In genomic region chr5:137751869-137752491, GRCh38 we compare ENCODE assay signal across 8 cellular contexts. TPM values are rescaled to one million over a fixed set of nuclear protein-coding genes. Genes with fewer than 3 reads are reported as not detected.
DNase-seq lines count a peak whose midpoint lies in the region; ATAC-seq and FAIRE-seq lines count a peak whose summit lies in the region.

No MANE protein-coding gene starts in this region.

- peaks cover 17% of the 10 kb centered on the region for H3K36me3 ChIP-seq in Karpas-422 (ENCODE audit: insufficient read depth, low read length)

- no peak for ATAC-seq in naive thymus-derived CD8-positive, alpha-beta T cell
- no peak for ATAC-seq in HG03280 (IDR thresholded peaks at IDR 0.05; ENCODE audit: unreplicated experiment)
- no peak for ATAC-seq in HG03457 (IDR thresholded peaks at IDR 0.05; ENCODE audit: unreplicated experiment)

- peak overlapping the region; percentile 79 for H3K4me2 ChIP-seq in Karpas-422 (ENCODE audit: low read depth, low read length, poor library complexity, severe bottlenecking)

- intact Hi-C loops in activated CD4-positive, alpha-beta T cell treated with anti-CD3 and anti-CD28 coated beads, Interleukin-2, amount 10 ng/mL, durations not matched to agents 24 days and 14 days (cut with micrococcal nuclease), result loop anchor here (10.0 kb wide), 2 partner anchors 583 to 713 kb away; partner anchors contain the start of genes CDC25C, EGR1 and FAM53C

- H3K9me3 ChIP-seq in Karpas-422 (ENCODE audit: low read length), result no peaks in the 10 kb centered on the region

- H4K20me1 ChIP-seq in Karpas-422 (ENCODE audit: insufficient read depth, low read depth, low read length), result peaks cover 57% of the 10 kb centered on the region

- POLR2A ChIA-PET in naive thymus-derived CD8-positive, alpha-beta T cell (lab: Charles Lee), result interaction anchor here (0.7 to 5.1 kb wide), 4 partner anchors 10 to 137 kb away, joined by 6 to 88 read pairs (median 10); partner anchors contain the start of genes KLHL3 and PKD2L2

- no peak overlapping the region for H3K27ac ChIP-seq in Karpas-422 (ENCODE audit: low read length)

- peaks cover 25% of the 10 kb centered on the region for H3K4me1 Mint-ChIP-seq in activated CD4-positive, alpha-beta T cell treated with anti-CD3 and anti-CD28 coated beads, Interleukin-2, amount 10 ng/mL, durations not matched to agents 24 days and 14 days
- H3K4me1 Mint-ChIP-seq in naive thymus-derived CD8-positive, alpha-beta T cell, result peaks cover 16 to 46% (median 30%) of the 10 kb centered on the region in 4 donors

- no peaks in the 10 kb centered on the region for H3K27me3 ChIP-seq in Karpas-422 (ENCODE audit: low read length)

- FAIRE-seq in endometrium (lab: Jason Lieb, UNC), result peak; percentile 69

- peak; percentile 71 for DNase-seq in activated CD4-positive, alpha-beta T cell treated with anti-CD3 and anti-CD28 coated beads, Interleukin-2, amount 10 ng/mL, durations not matched to agents 24 days and 14 days
- no peak for DNase-seq in activated CD4-positive, alpha-beta T cell treated with anti-CD3 and anti-CD28 coated beads, Interleukin-2, amount 50 U/mL, for 48 hours
- DNase-seq in Karpas-422 (peak; percentile 68), SKM-1 treated with dmso at 0.1 percent for 144 hours (lab: John Stamatoyannopoulos, UW; ENCODE audit: unreplicated experiment) (peak; percentile 47)
- DNase-seq in naive thymus-derived CD8-positive, alpha-beta T cell, result peak in 4 of 10 donors; percentile 7 to 50 (median 36)

- H3K9me3 Mint-ChIP-seq in activated CD4-positive, alpha-beta T cell treated with anti-CD3 and anti-CD28 coated beads, Interleukin-2, amount 10 ng/mL, durations not matched to agents 24 days and 14 days, result peaks cover 5% of the 10 kb centered on the region
- H3K9me3 Mint-ChIP-seq in naive thymus-derived CD8-positive, alpha-beta T cell, result no peaks in the 10 kb centered on the region

- peak overlapping the region; percentile 81 for H3K27ac Mint-ChIP-seq in activated CD4-positive, alpha-beta T cell treated with anti-CD3 and anti-CD28 coated beads, Interleukin-2, amount 10 ng/mL, durations not matched to agents 24 days and 14 days
- peak overlapping the region; percentile 100 for H3K27ac Mint-ChIP-seq in naive thymus-derived CD8-positive, alpha-beta T cell

- H3K9me2 ChIP-seq in Karpas-422 (replicated peaks; ENCODE audit: insufficient read depth, low read length), result no peaks in the 10 kb centered on the region

- peak overlapping the region; percentile 97 for H3K9ac ChIP-seq in Karpas-422 (ENCODE audit: low read length)

- H2AFZ ChIP-seq in Karpas-422 (ENCODE audit: low read length), result no peak overlapping the region

- peaks cover 27% of the 10 kb centered on the region for H3K79me2 ChIP-seq in Karpas-422 (ENCODE audit: low read length)

- peak overlapping the region; percentile 93 for H3K4me3 Mint-ChIP-seq in activated CD4-positive, alpha-beta T cell treated with anti-CD3 and anti-CD28 coated beads, Interleukin-2, amount 10 ng/mL, durations not matched to agents 24 days and 14 days
- peak overlapping the region; percentile 96 to 100 (median 99) for H3K4me3 Mint-ChIP-seq in naive thymus-derived CD8-positive, alpha-beta T cell

- H3K27me3 Mint-ChIP-seq in activated CD4-positive, alpha-beta T cell treated with anti-CD3 and anti-CD28 coated beads, Interleukin-2, amount 10 ng/mL, durations not matched to agents 24 days and 14 days, result peaks cover 4% of the 10 kb centered on the region
- no peaks in the 10 kb centered on the region for H3K27me3 Mint-ChIP-seq in naive thymus-derived CD8-positive, alpha-beta T cell

- peak overlapping the region; percentile 78 for H3K4me3 ChIP-seq in Karpas-422 (ENCODE audit: low read length)

- peaks cover 43% of the 10 kb centered on the region for H3K36me3 Mint-ChIP-seq in activated CD4-positive, alpha-beta T cell treated with anti-CD3 and anti-CD28 coated beads, Interleukin-2, amount 10 ng/mL, durations not matched to agents 24 days and 14 days (ENCODE audit: low read depth)
- peaks cover 0 to 27% (median 0%) of the 10 kb centered on the region in 3 donors for H3K36me3 Mint-ChIP-seq in naive thymus-derived CD8-positive, alpha-beta T cell

- peaks cover 36% of the 10 kb centered on the region for H3K4me1 ChIP-seq in Karpas-422 (ENCODE audit: low read length)

RNA-seq across cellular contexts. Expression of gene HNRNPA0, which starts 2.2 kb away (rescaled TPM):
- 38.3 and 38.6 TPM in 2 replicates for total RNA-seq in activated CD4-positive, alpha-beta T cell treated with anti-CD3 and anti-CD28 coated beads, Interleukin-2, amount 10 ng/mL, durations not matched to agents 24 days and 14 days
- 6.7 and 10.5 TPM in 2 replicates for total RNA-seq in Karpas-422 (2014; rRNA removed; shearing (Covaris generic); ENCODE audit: low replicate concordance)
- total RNA-seq in naive thymus-derived CD8-positive, alpha-beta T cell, result 10 to 100 TPM; 34.0 to 34.6 TPM
- 10 to 100 TPM; 16.1 to 17.9 (median 16.5) TPM for polyA plus RNA-seq in naive thymus-derived CD8-positive, alpha-beta T cell

RNA-seq across cellular contexts. Expression of gene KLHL3, which starts 16.1 kb away (rescaled TPM):
- total RNA-seq in activated CD4-positive, alpha-beta T cell treated with anti-CD3 and anti-CD28 coated beads, Interleukin-2, amount 10 ng/mL, durations not matched to agents 24 days and 14 days, result 1.5 and 2.2 TPM in 2 replicates
- 0.36 and 0.67 TPM in 2 replicates for total RNA-seq in Karpas-422 (2014; rRNA removed; shearing (Covaris generic); ENCODE audit: low replicate concordance)
- total RNA-seq in naive thymus-derived CD8-positive, alpha-beta T cell, result 10 to 100 TPM; 36.2 to 37.2 TPM
- 1 to 10 TPM; 2.7 to 8.1 (median 4.5) TPM for polyA plus RNA-seq in naive thymus-derived CD8-positive, alpha-beta T cell

Comparison
In these comparisons a context has a peak if more than half of its experiments do, and no peak if none do; other contexts are left out.
1. DNase-seq: peak in activated CD4-positive, alpha-beta T cell treated with anti-CD3 and anti-CD28 coated beads, Interleukin-2, amount 10 ng/mL, durations not matched to agents 24 days and 14 days (single experiment), Karpas-422 (single experiment) and SKM-1 treated with dmso at 0.1 percent for 144 hours (single experiment); none in activated CD4-positive, alpha-beta T cell treated with anti-CD3 and anti-CD28 coated beads, Interleukin-2, amount 50 U/mL, for 48 hours (0 of 2).
2. RNA of gene KLHL3, which starts 16.1 kb away (total RNA-seq): 36.2 to 37.2 TPM in naive thymus-derived CD8-positive, alpha-beta T cell; 1.5 to 2.2 TPM in activated CD4-positive, alpha-beta T cell treated with anti-CD3 and anti-CD28 coated beads, Interleukin-2, amount 10 ng/mL, durations not matched to agents 24 days and 14 days and 0.36 to 0.67 TPM in Karpas-422; every median in the first group is over 10 times any median in the second.